8 cellular contexts compared by ENCODE assay signal in the genomic region with DNA sequence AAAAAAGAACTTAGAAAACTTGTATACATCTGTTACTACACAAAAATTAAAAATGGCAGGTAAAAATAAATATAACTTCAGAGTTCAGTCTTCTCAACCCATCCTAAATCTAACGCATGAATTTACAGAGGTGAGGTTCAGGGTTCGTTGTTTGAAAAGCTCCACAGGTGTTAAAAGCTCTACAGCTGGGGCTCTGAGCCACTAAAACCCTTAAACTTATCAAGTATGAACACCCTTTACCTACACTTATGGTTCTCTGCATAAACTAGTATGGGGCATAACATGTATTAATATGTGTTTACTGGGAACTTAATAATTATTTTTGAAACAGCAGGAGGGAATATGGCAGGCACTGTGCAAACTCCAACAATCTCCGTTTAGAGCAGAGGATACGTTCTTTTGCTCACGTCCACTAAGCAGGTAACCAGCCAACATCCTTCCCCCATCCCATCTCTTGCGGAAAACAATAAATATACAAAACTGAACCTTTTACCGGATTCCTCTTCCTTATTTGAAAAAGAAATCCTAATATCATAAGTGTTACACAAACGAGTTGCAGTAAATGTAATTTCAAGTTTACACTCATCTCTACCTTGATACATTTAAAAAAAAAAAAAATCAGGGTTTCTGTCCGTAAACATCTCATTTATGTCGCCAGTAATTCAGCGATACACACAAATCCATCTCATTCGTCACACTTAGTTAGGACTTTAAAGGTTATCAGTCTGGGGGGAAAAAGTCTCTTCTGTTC. TPM values are rescaled to one million over a fixed set of nuclear protein-coding genes. Genes with fewer than 3 reads are reported as not detected.
A peak's percentile ranks its signal among the peaks of the same experiment; 100 is the strongest.
DNase-seq lines count a peak whose midpoint lies in the region; ATAC-seq, FAIRE-seq and TF ChIP-seq lines count a peak whose summit lies in the region.

No MANE protein-coding gene starts in this region.

- no peaks in the 10 kb centered on the region for H3K9me3 Mint-ChIP-seq in stimulated activated naive CD8-positive, alpha-beta T cell treated with anti-CD3 and anti-CD28 coated beads, Interleukin-15, Interleukin-2, amounts not matched to agents 100 ng/mL and 50 ng/mL, for 24 hours
- H3K9me3 Mint-ChIP-seq in astrocyte (ENCODE audit: unreplicated experiment) = no peaks in the 10 kb centered on the region

- no peaks in the 10 kb centered on the region for H3K36me3 ChIP-seq in astrocyte (ENCODE audit: insufficient read depth, low read length)
- H3K36me3 ChIP-seq in lower lobe of right lung = no peaks in the 10 kb centered on the region

- peak overlapping the region; percentile 83 for H3K9ac ChIP-seq in astrocyte (ENCODE audit: low read length)

- intact Hi-C loops in lower lobe of right lung (cut with DNase I) = no loop called here

- H3K4me2 ChIP-seq in astrocyte (ENCODE audit: low read length) = peak overlapping the region; percentile 95

- peaks cover 8% of the 10 kb centered on the region for H3K4me1 ChIP-seq in astrocyte (ENCODE audit: insufficient read depth, low read length)
- peaks cover 28% of the 10 kb centered on the region for H3K4me1 ChIP-seq in lower lobe of right lung

- peaks cover 57% of the 10 kb centered on the region for H3K79me2 ChIP-seq in astrocyte (ENCODE audit: insufficient read depth, low read length)

- peak overlapping the region; percentile 89 for H3K4me3 ChIP-seq in astrocyte (ENCODE audit: insufficient read depth, low read depth, low read length)
- peak overlapping the region; percentile 77 for H3K4me3 ChIP-seq in lower lobe of right lung

- no peaks in the 10 kb centered on the region for H3K27me3 ChIP-seq in astrocyte (ENCODE audit: insufficient read depth, low read length)
- H3K27me3 ChIP-seq in lower lobe of right lung (ENCODE audit: low read depth) = no peaks in the 10 kb centered on the region

- peak overlapping the region; percentile 91 for H3K27ac Mint-ChIP-seq in stimulated activated naive CD8-positive, alpha-beta T cell treated with anti-CD3 and anti-CD28 coated beads, Interleukin-15, Interleukin-2, amounts not matched to agents 100 ng/mL and 50 ng/mL, for 24 hours
- H3K27ac Mint-ChIP-seq in astrocyte (ENCODE audit: unreplicated experiment) = peak overlapping the region; percentile 81

- H3K4me1 Mint-ChIP-seq in stimulated activated naive CD8-positive, alpha-beta T cell treated with anti-CD3 and anti-CD28 coated beads, Interleukin-15, Interleukin-2, amounts not matched to agents 100 ng/mL and 50 ng/mL, for 24 hours (ENCODE audit: low read depth) = peaks cover 45% of the 10 kb centered on the region
- peaks cover 9% of the 10 kb centered on the region for H3K4me1 Mint-ChIP-seq in astrocyte (ENCODE audit: low read depth, unreplicated experiment)

- no peak for ATAC-seq in stimulated activated naive CD8-positive, alpha-beta T cell treated with anti-CD3 and anti-CD28 coated beads, Interleukin-15, Interleukin-2, amounts not matched to agents 100 U/mL and 50 U/mL, for 24 hours
- ATAC-seq in lower lobe of right lung = no peak

- no peak for FAIRE-seq in astrocyte (lab: Jason Lieb, UNC)

- DNase-seq in stimulated activated naive CD8-positive, alpha-beta T cell treated with anti-CD3 and anti-CD28 coated beads, Interleukin-15, Interleukin-2, amounts not matched to agents 100 U/mL and 50 U/mL, for 24 hours = no peak
- DNase-seq in astrocyte (ENCODE audit: low read depth) (no peak), lower lobe of right lung (no peak), NCI-H1694 (lab: John Stamatoyannopoulos, UW) (no peak), Kasumi-1 (lab: John Stamatoyannopoulos, UW) (no peak), NOMO-1 treated with DMSO at 0.1 percent for 48 hours (lab: John Stamatoyannopoulos, UW; ENCODE audit: unreplicated experiment) (no peak), activated gamma-delta T cell (lab: John Stamatoyannopoulos, UW) (no peak)

- peaks cover 41% of the 10 kb centered on the region for H4K20me1 ChIP-seq in astrocyte (ENCODE audit: insufficient read depth, low read length)

- H2AFZ ChIP-seq in astrocyte (ENCODE audit: low read depth, low read length) = no peak overlapping the region

- H3K9me3 ChIP-seq in astrocyte (ENCODE audit: insufficient read depth, low read depth, low read length) = no peaks in the 10 kb centered on the region
- H3K9me3 ChIP-seq in lower lobe of right lung = no peaks in the 10 kb centered on the region

- no peak overlapping the region for H3K27ac ChIP-seq in astrocyte (ENCODE audit: low read depth, low read length)
- no peak overlapping the region for H3K27ac ChIP-seq in lower lobe of right lung

- H3K27me3 Mint-ChIP-seq in stimulated activated naive CD8-positive, alpha-beta T cell treated with anti-CD3 and anti-CD28 coated beads, Interleukin-15, Interleukin-2, amounts not matched to agents 100 ng/mL and 50 ng/mL, for 24 hours = no peaks in the 10 kb centered on the region
- no peaks in the 10 kb centered on the region for H3K27me3 Mint-ChIP-seq in astrocyte (ENCODE audit: low read depth, unreplicated experiment)

- no peaks in the 10 kb centered on the region for H3K36me3 Mint-ChIP-seq in stimulated activated naive CD8-positive, alpha-beta T cell treated with anti-CD3 and anti-CD28 coated beads, Interleukin-15, Interleukin-2, amounts not matched to agents 100 ng/mL and 50 ng/mL, for 24 hours (ENCODE audit: low read depth)
- peaks cover 2% of the 10 kb centered on the region for H3K36me3 Mint-ChIP-seq in astrocyte (ENCODE audit: low read depth, unreplicated experiment)

- peak overlapping the region; percentile 92 for H3K4me3 Mint-ChIP-seq in stimulated activated naive CD8-positive, alpha-beta T cell treated with anti-CD3 and anti-CD28 coated beads, Interleukin-15, Interleukin-2, amounts not matched to agents 100 ng/mL and 50 ng/mL, for 24 hours
- H3K4me3 Mint-ChIP-seq in astrocyte (ENCODE audit: unreplicated experiment) = peak overlapping the region; percentile 92

- TF ChIP-seq CTCF in astrocyte (IDR thresholded peaks at IDR 0.05; ENCODE audit: insufficient read depth, low read depth, low read length) (no peak), lower lobe of right lung (IDR thresholded peaks at IDR 0.05) (no peak)

RNA-seq across cellular contexts. Expression of a gene that starts 1.3 kb away (rescaled TPM):
- total RNA-seq in astrocyte (28.4 and 29.3 TPM in 2 replicates), lower lobe of right lung (36.6 TPM)

RNA-seq across cellular contexts. Expression of a gene that starts 1.4 kb away (rescaled TPM):
- total RNA-seq in astrocyte (3.0 and 3.8 TPM in 2 replicates), lower lobe of right lung (3.8 TPM)
